8 cellular contexts compared by ENCODE assay signal in the genomic region with DNA sequence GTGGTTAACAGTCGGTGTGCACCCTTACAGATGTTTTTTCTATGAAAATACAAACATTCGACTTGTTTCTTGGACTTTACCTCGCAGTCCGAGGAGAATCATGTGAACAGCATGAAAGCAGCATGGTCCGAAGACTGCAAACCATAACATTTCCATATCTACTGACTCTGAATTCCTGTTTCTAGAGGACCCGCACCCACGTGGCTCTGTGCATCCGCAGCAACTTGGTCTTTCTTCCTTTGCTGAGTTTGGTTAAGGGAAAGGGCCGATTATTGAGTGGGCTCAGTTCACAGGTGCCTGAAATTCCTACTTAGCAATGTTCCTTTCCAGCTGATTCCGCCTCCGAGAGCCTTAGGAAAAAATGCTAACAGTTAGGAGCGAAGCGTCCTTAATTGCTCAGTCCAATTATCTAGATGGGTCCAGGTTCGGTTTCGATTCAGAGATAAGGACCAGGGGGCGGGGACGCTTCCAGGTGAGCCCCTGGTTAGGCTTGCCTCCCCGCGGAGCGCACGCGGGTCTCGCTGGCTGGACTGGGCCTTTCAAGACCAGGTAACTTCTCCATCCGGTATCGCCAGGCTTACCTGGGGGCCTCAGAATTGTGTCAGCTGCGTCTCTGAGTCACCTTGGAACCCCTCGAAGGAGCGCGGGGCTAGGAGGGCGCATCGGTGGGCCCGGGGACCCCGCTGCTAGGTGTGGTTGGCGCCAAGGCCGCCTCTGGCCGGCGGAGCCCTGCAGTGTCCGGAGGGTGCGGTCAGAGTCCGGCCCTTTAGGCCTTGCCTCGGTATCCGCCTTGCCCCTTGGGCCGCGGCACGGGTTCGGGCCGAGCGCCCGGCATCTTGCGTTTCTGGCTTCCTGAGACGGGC. TPM values are rescaled to one million over a fixed set of nuclear protein-coding genes. Genes with fewer than 3 reads are reported as not detected.
A peak's percentile ranks its signal among the peaks of the same experiment; 100 is the strongest.
DNase-seq lines count a peak whose midpoint lies in the region; ATAC-seq and TF ChIP-seq lines count a peak whose summit lies in the region.

No MANE protein-coding gene starts in this region.

- H3K4me1 ChIP-seq in DOHH2 (ENCODE audit: control insufficient read depth, low read length): peaks cover 45% of the 10 kb centered on the region
- H3K4me1 ChIP-seq in gastroesophageal sphincter: peaks cover 0 to 34% (median 6%) of the 10 kb centered on the region in 3 donors

- no peak for ATAC-seq in gastroesophageal sphincter

- TF ChIP-seq CTCF in DOHH2 (IDR thresholded peaks at IDR 0.05; ENCODE audit: low read depth, low read length, poor library complexity, severe bottlenecking): no peak
- TF ChIP-seq CTCF in gastroesophageal sphincter (IDR thresholded peaks at IDR 0.05): no peak

- peak; percentile 38 for DNase-seq in UCSD-AML1 (lab: John Stamatoyannopoulos, UW; ENCODE audit: unreplicated experiment)
- DNase-seq in retina: peak; percentile 34
- DNase-seq in stimulated activated CD4-positive, alpha-beta T cell treated with anti-CD3 and anti-CD28 coated beads, Interleukin-2, amount 100 ng/mL, for 24 hours: no peak
- no peak for DNase-seq in KG1 (lab: John Stamatoyannopoulos, UW)
- DNase-seq in NCI-H187 treated with DMSO at 0.1 percent for 48 hours (lab: John Stamatoyannopoulos, UW): no peak
- no peak for DNase-seq in activated CD4-positive, alpha-beta T cell treated with anti-CD3 and anti-CD28 coated beads for 1 hour

- no peaks in the 10 kb centered on the region for H3F3A ChIP-seq in DOHH2 (ENCODE audit: control insufficient read depth, insufficient read depth)

- H4K20me1 ChIP-seq in DOHH2 (ENCODE audit: control insufficient read depth, insufficient read depth, low read depth, low read length): peaks cover 17% of the 10 kb centered on the region; the same call in 1 of the 2 replicates

- no peaks in the 10 kb centered on the region for H3K9me3 ChIP-seq in DOHH2 (ENCODE audit: control insufficient read depth, insufficient read depth, low read length)
- no peaks in the 10 kb centered on the region for H3K9me3 ChIP-seq in gastroesophageal sphincter

- peak overlapping the region; percentile 79 for H3K4me2 ChIP-seq in DOHH2 (ENCODE audit: low read length)

- H3K27ac ChIP-seq in DOHH2 (ENCODE audit: low read depth, low read length): no peak overlapping the region
- peak overlapping the region; percentile 60 to 95 (median 94) for H3K27ac ChIP-seq in gastroesophageal sphincter

- H3K27me3 ChIP-seq in DOHH2 (ENCODE audit: control insufficient read depth, low read length): peaks cover 3% of the 10 kb centered on the region; the same call in 1 of the 2 replicates
- no peaks in the 10 kb centered on the region for H3K27me3 ChIP-seq in gastroesophageal sphincter

- peaks cover 9% of the 10 kb centered on the region for H3K36me3 ChIP-seq in DOHH2 (ENCODE audit: control insufficient read depth, low read length)
- H3K36me3 ChIP-seq in gastroesophageal sphincter: no peaks in the 10 kb centered on the region

- peaks cover 38% of the 10 kb centered on the region for H3K79me2 ChIP-seq in DOHH2 (ENCODE audit: control insufficient read depth, low read length)

- no peak for TF ChIP-seq POLR2A in gastroesophageal sphincter (IDR thresholded peaks at IDR 0.05)

- no peaks in the 10 kb centered on the region for H3K9me2 ChIP-seq in DOHH2 (replicated peaks; ENCODE audit: control insufficient read depth, low read length)

- 78 to 88% methylated on average over 8 to 18 of the region's 51 CpGs for WGBS in gastroesophageal sphincter (ENCODE audit: low coverage in 1 of 2), 2 donors

- TF ChIP-seq EP300 in gastroesophageal sphincter (IDR thresholded peaks at IDR 0.05): no peak

- H3K4me3 ChIP-seq in DOHH2 (ENCODE audit: low read length) (peak overlapping the region; percentile 97), gastroesophageal sphincter (peak overlapping the region; percentile 71 to 99)

RNA-seq across cellular contexts. Expression of a gene that starts 1.1 kb away (rescaled TPM):
- total RNA-seq in gastroesophageal sphincter: 10 to 100 TPM; 10.5 to 24.7 (median 14.1) TPM

Comparison
In these comparisons a context has a peak if more than half of its experiments do, and no peak if none do; other contexts are left out.
1. DNase-seq: peak in UCSD-AML1 (single experiment) and retina (single experiment); none in stimulated activated CD4-positive, alpha-beta T cell treated with anti-CD3 and anti-CD28 coated beads, Interleukin-2, amount 100 ng/mL, for 24 hours (0 of 2), KG1 (single experiment), NCI-H187 treated with DMSO at 0.1 percent for 48 hours (single experiment) and activated CD4-positive, alpha-beta T cell treated with anti-CD3 and anti-CD28 coated beads for 1 hour (single experiment).